ENCODE assay signal across 1 cellular context in genomic region chr14:22830329-22831010, GRCh38.
TF ChIP-seq lines count a peak whose summit lies in the region.

No MANE protein-coding gene starts in this region.

TF ChIP-seq in H1, 55 proteins besides CTCF, POLR2A, EP300 and RAD21:
- TF ChIP-seq TAF1 (IDR thresholded peaks at IDR 0.05; ENCODE audit: low read depth, low read length) (no peak), ASH2L (IDR thresholded peaks at IDR 0.05; ENCODE audit: low read length) (no peak), CHD2 (IDR thresholded peaks at IDR 0.05; ENCODE audit: low read length) (no peak), POLR2AphosphoS5 (IDR thresholded peaks at IDR 0.05; ENCODE audit: low read depth, low read length) (no peak), USF2 (IDR thresholded peaks at IDR 0.05; ENCODE audit: low read length) (no peak), SRF (IDR thresholded peaks at IDR 0.05; ENCODE audit: low read depth, low read length) (no peak), CBX8 (IDR thresholded peaks at IDR 0.05; ENCODE audit: borderline replicate concordance, low read depth, low read length) (no peak), SP2 (IDR thresholded peaks at IDR 0.05; ENCODE audit: low read length) (no peak), EGR1 (IDR thresholded peaks at IDR 0.05; ENCODE audit: borderline replicate concordance, low read depth, low read length) (no peak), E2F6 (IDR thresholded peaks at IDR 0.05) (no peak), KDM5A (IDR thresholded peaks at IDR 0.05; ENCODE audit: low read length) (no peak), TAF7 (optimal IDR thresholded peaks at IDR 0.05; ENCODE audit: borderline replicate concordance, low read depth, low read length) (no peak), SIX5 (IDR thresholded peaks at IDR 0.05; ENCODE audit: low read depth, low read length) (no peak), GABPA (IDR thresholded peaks at IDR 0.05; ENCODE audit: borderline replicate concordance, insufficient read depth, low read length) (no peak)
